Comparison of ENCODE assay signal across 8 cellular contexts in the genomic region with DNA sequence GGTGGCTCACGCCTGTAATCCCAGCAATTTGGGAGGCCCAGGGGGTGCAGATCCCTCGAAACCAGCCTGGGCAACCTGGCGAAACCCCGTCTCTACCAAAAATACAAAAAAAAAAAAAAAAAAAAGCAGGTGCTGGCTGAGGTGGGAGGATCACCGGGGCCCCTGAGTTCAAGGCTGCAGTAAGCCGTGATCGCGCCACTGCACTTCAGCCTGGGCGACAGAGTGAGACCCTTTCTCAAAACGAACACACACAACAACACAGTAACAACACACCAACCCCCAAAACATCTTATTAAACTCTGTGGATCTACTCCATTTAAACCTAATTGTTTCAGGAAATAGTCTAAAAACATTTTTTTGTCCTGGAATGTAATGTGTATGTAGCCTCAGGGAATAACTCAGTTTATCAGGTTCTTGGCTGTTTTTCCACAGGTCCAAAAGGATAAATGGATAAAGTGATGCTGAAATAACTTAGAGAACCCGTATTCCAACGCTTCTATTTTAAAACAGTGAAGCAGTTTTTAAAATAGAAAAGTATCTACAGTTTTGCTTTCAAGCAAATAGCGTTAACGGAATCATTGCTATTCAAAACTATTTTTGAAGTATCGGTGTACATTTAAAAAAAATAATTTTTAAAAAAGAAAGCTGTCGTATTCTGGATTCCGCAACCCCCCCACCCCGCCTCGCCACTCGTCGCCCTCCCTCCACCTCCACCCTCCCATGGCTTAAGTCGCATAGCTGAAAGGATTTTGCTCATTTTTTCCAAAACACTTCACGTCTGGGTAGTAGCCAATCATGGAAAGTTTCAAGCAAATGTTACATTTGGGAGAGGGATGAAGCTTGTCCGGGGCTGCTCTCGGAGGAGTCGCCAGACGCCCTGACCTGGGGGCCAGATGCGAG. TPM values are rescaled to one million over a fixed set of nuclear protein-coding genes. Genes with fewer than 3 reads are reported as not detected.
DNase-seq lines count a peak whose midpoint lies in the region; ATAC-seq and TF ChIP-seq lines count a peak whose summit lies in the region.

No MANE protein-coding gene starts in this region.

- TF ChIP-seq CTCF in PC-9 (conservative IDR thresholded peaks at IDR 0.05) (no peak), body of pancreas (IDR thresholded peaks at IDR 0.05) (no peak), right lobe of liver (IDR thresholded peaks at IDR 0.05) (no peak)

- DNase-seq in PC-9 (no peak), body of pancreas (peak in 3 of 4 donors; percentile 15 to 40 (median 27)), right lobe of liver (no peak), cerebellar cortex (ENCODE audit: low spot score) (no peak), A172 (ENCODE audit: low spot score) (no peak)
- peak; percentile 13 to 18 for DNase-seq in stimulated activated CD8-positive, alpha-beta memory T cell treated with anti-CD3 and anti-CD28 coated beads, Interleukin-15, amount 100 ng/mL, for 48 hours (ENCODE audit: low read depth in 2 of 2)

- CTCF ChIA-PET in PC-9 (lab: Charles Lee): no interaction called here

- peak overlapping the region; percentile 93; the same call in 1 of the 2 replicates for H3K4me3 ChIP-seq in PC-9
- peak overlapping the region; percentile 21 to 27 for H3K4me3 ChIP-seq in body of pancreas
- H3K4me3 ChIP-seq in right lobe of liver: peak overlapping the region; percentile 66 to 84 (median 66)

- H3K36me3 ChIP-seq in PC-9 (ENCODE audit: low read depth): no peaks in the 10 kb centered on the region; the same call in none of the 2 replicates
- no peaks in the 10 kb centered on the region for H3K36me3 ChIP-seq in body of pancreas (replicated peaks in 1 of 2; ENCODE audit: insufficient read depth in 1 of 2, low read depth in 2 of 2)
- no peaks in the 10 kb centered on the region for H3K36me3 ChIP-seq in right lobe of liver

- peaks cover 36% of the 10 kb centered on the region for H3K79me2 ChIP-seq in PC-9 (ENCODE audit: low read depth)

- peak; percentile 0 for ATAC-seq in GM19455 (IDR thresholded peaks at IDR 0.05; ENCODE audit: unreplicated experiment)
- ATAC-seq in body of pancreas: peak; percentile 16
- no peak for ATAC-seq in right lobe of liver
- ATAC-seq in HG02884 (IDR thresholded peaks at IDR 0.05; ENCODE audit: unreplicated experiment): no peak

- peaks cover 13% of the 10 kb centered on the region for H4K20me1 ChIP-seq in PC-9 (ENCODE audit: insufficient read depth)

- TF ChIP-seq POLR2A in body of pancreas (IDR thresholded peaks at IDR 0.05): no peak
- no peak for TF ChIP-seq POLR2A in right lobe of liver (IDR thresholded peaks at IDR 0.05)

- H3K9me2 ChIP-seq in PC-9 (ENCODE audit: insufficient read depth): no peaks in the 10 kb centered on the region

- POLR2A ChIA-PET in PC-9 (lab: Charles Lee; ENCODE audit: unreplicated experiment): interaction anchor here (0.5 to 1.1 kb wide), 2 partner anchors 20 to 80 kb away, joined by 4 to 12 read pairs; no protein-coding TSS in a partner anchor

- no peaks in the 10 kb centered on the region for H3K9me3 ChIP-seq in PC-9 (ENCODE audit: insufficient read depth, low read depth)
- no peaks in the 10 kb centered on the region for H3K9me3 ChIP-seq in body of pancreas
- no peaks in the 10 kb centered on the region for H3K9me3 ChIP-seq in right lobe of liver

- H3K27me3 ChIP-seq in PC-9 (ENCODE audit: insufficient read depth, low read depth): no peaks in the 10 kb centered on the region
- H3K27me3 ChIP-seq in body of pancreas: no peaks in the 10 kb centered on the region
- no peaks in the 10 kb centered on the region for H3K27me3 ChIP-seq in right lobe of liver

- H2AFZ ChIP-seq in PC-9: peak overlapping the region; percentile 90

- 17% methylated on average over 28 of the region's 28 CpGs for WGBS in body of pancreas, 2 donors
- WGBS in right lobe of liver (ENCODE audit: insufficient coverage, low coverage, low lambda C conversion rate, missing lambda C conversion rate): 44% methylated on average over 19 of the region's 28 CpGs

- H3K4me2 ChIP-seq in PC-9: peak overlapping the region; percentile 90

- H3K27ac ChIP-seq in PC-9 (peak overlapping the region; percentile 67), body of pancreas (peak overlapping the region; percentile 96 to 98 (median 97)), right lobe of liver (peak overlapping the region; percentile 88 to 92 (median 88))

- intact Hi-C loops in PC-9 (cut with micrococcal nuclease; ENCODE audit: unreplicated experiment) (loop anchor here (1.0 to 2.0 kb wide), 2 partner anchors 41 to 101 kb away; no protein-coding TSS in a partner anchor), body of pancreas (cut with DNase I) (no loop called here), right lobe of liver (cut with DNase I) (no loop called here)

- H3F3A ChIP-seq in PC-9 (ENCODE audit: insufficient read depth, low read depth): peaks cover 6% of the 10 kb centered on the region; the same call in 1 of the 2 replicates

- BruUV-seq in PC-9 (replicated peaks; lab: Mats Ljungman, UMichigan): TSS peak; percentile 56

- peaks cover 23% of the 10 kb centered on the region for H3K4me1 ChIP-seq in PC-9 (replicated peaks; ENCODE audit: insufficient read depth)
- H3K4me1 ChIP-seq in body of pancreas: peaks cover 37% of the 10 kb centered on the region
- no peaks in the 10 kb centered on the region for H3K4me1 ChIP-seq in right lobe of liver

RNA-seq across cellular contexts. Expression of a gene that starts 0.9 kb away (rescaled TPM):
- total RNA-seq in PC-9 (2021) (66.4 and 68.5 TPM in 2 replicates), body of pancreas (100 to 1,000 TPM in 1 of 2 donors, 10 to 100 TPM in 1; 86.0 to 102 TPM), right lobe of liver (10 to 100 TPM in 5 of 6 experiments, 1 to 10 TPM in 1; 6.6 to 25.0 (median 16.9) TPM)
- total RNA-seq in A172 (2014; rRNA removed; shearing (Covaris generic)): 221 and 233 TPM in 2 replicates

Comparison
In these comparisons a context has a peak if more than half of its experiments do, and no peak if none do; other contexts are left out.
1. ATAC-seq: peak in GM19455 (single experiment) and body of pancreas (single experiment); none in right lobe of liver (0 of 4) and HG02884 (single experiment).
2. DNase-seq: peak in body of pancreas (3 of 4) and stimulated activated CD8-positive, alpha-beta memory T cell treated with anti-CD3 and anti-CD28 coated beads, Interleukin-15, amount 100 ng/mL, for 48 hours (2 of 2); none in PC-9 (0 of 2), right lobe of liver (0 of 3), cerebellar cortex (single experiment) and A172 (single experiment).
3. H3K4me3 ChIP-seq: peak in every context shown above with its lines; median percentile 93 in PC-9; 66 in right lobe of liver; 24 in body of pancreas.
4. Peak in every context shown above with its lines, with median percentiles within 50 percentile points of each other: H3K27ac ChIP-seq.